Comparison of ENCODE assay signal across 10 cellular contexts in genomic region chr11:96074551-96075309, GRCh38.
DNase-seq lines count a peak whose midpoint lies in the region; ATAC-seq, FAIRE-seq and TF ChIP-seq lines count a peak whose summit lies in the region.
"Had no signal": no experiment of that assay in that cellular context is flagged by ENCODE, and none has a peak within 500 bp of the region (broad histone marks: within the 10 kb centered on the region; RNA-seq: fewer than 3 reads in every experiment).

No MANE protein-coding gene starts in this region.

- H3K27ac Mint-ChIP-seq in CD4-positive, alpha-beta memory T cell = peak overlapping the region; percentile 8 to 58 (median 24)

- H3K4me1 Mint-ChIP-seq in CD4-positive, alpha-beta memory T cell = peaks cover 29 to 52% (median 40%) of the 10 kb centered on the region in 4 donors

- FAIRE-seq in H54 (lab: Jason Lieb, UNC) = no peak

- POLR2A ChIA-PET in CD4-positive, alpha-beta memory T cell (lab: Charles Lee; ENCODE audit: partially characterized antibody) = interaction anchor here (0.6 to 0.9 kb wide), 2 partner anchors 269 to 842 kb away, joined by 3 to 4 read pairs; partner anchors contain the start of gene MAML2

- H3K27ac ChIP-seq in CD4-positive, alpha-beta memory T cell (ENCODE audit: low read depth, low read length) = no peak overlapping the region
- H3K27ac ChIP-seq in right atrium auricular region = peak overlapping the region in 1 of 2 donors; percentile 22

- H3K36me3 ChIP-seq in CD4-positive, alpha-beta memory T cell (ENCODE audit: insufficient read depth, low read length) = no peaks in the 10 kb centered on the region
- H3K36me3 ChIP-seq in right atrium auricular region = no peaks in the 10 kb centered on the region

- ATAC-seq in GM18868 (IDR thresholded peaks at IDR 0.05; ENCODE audit: unreplicated experiment) (peak; percentile 21), HG03442 (IDR thresholded peaks at IDR 0.05; ENCODE audit: unreplicated experiment) (peak; percentile 35)

- TF ChIP-seq CTCF in right atrium auricular region (IDR thresholded peaks at IDR 0.05) = no peak

- CTCF ChIA-PET in CD4-positive, alpha-beta memory T cell (lab: Charles Lee; ENCODE audit: partially characterized antibody) = interaction anchor here (1.3 to 2.0 kb wide), 2 partner anchors 239 to 268 kb away, joined by 3 to 20 read pairs; partner anchors contain the start of gene MAML2

- H3K36me3 Mint-ChIP-seq in CD4-positive, alpha-beta memory T cell = peaks cover 22 to 38% of the 10 kb centered on the region in 2 donors

- no peaks in the 10 kb centered on the region for H3K27me3 Mint-ChIP-seq in CD4-positive, alpha-beta memory T cell

- no peaks in the 10 kb centered on the region for H3K27me3 ChIP-seq in CD4-positive, alpha-beta memory T cell (ENCODE audit: insufficient read depth, low read length)
- H3K27me3 ChIP-seq in right atrium auricular region = no peaks in the 10 kb centered on the region

- no peak for DNase-seq in CD4-positive, alpha-beta memory T cell
- peak; percentile 14 for DNase-seq in kidney glomerular epithelial cell (lab: John Stamatoyannopoulos, UW)
- no peak for DNase-seq in H54 (ENCODE audit: insufficient read length, low spot score)
- DNase-seq in COLO829 (ENCODE audit: low spot score) = no peak
- DNase-seq in OCI-M2 (lab: John Stamatoyannopoulos, UW; ENCODE audit: unreplicated experiment) = no peak
- no peak for DNase-seq in right atrium auricular region (ENCODE audit: low spot score)
- DNase-seq: DMS53 had no signal

- no peak for TF ChIP-seq POLR2A in H54 (IDR thresholded peaks at IDR 0.05; ENCODE audit: low read depth, low read length)

- H3K4me3 ChIP-seq in CD4-positive, alpha-beta memory T cell (ENCODE audit: low read length in 2 of 2) = no peak overlapping the region
- no peak overlapping the region for H3K4me3 ChIP-seq in right atrium auricular region

- H3K4me1 ChIP-seq in CD4-positive, alpha-beta memory T cell (ENCODE audit: insufficient read depth, low read length) = peaks cover 24% of the 10 kb centered on the region
- H3K4me1 ChIP-seq in right atrium auricular region = peaks cover 0 to 20% of the 10 kb centered on the region in 2 donors

- intact Hi-C loops in CD4-positive, alpha-beta memory T cell (cut with micrococcal nuclease) = no loop called here

- H3K9me3 Mint-ChIP-seq in CD4-positive, alpha-beta memory T cell = no peaks in the 10 kb centered on the region
- H3K9me3 Mint-ChIP-seq: neural crest cell had no signal

- H3K9me3 ChIP-seq in CD4-positive, alpha-beta memory T cell (ENCODE audit: control insufficient read depth in 1 of 2, low read length in 2 of 2) = no peaks in the 10 kb centered on the region
- H3K9me3 ChIP-seq in right atrium auricular region = no peaks in the 10 kb centered on the region

- H3K4me3 Mint-ChIP-seq in CD4-positive, alpha-beta memory T cell = peak overlapping the region in 5 of 8 donors; percentile 27 to 63 (median 51)
- H3K4me3 Mint-ChIP-seq: neural crest cell had no signal
